In the genomic region with DNA sequence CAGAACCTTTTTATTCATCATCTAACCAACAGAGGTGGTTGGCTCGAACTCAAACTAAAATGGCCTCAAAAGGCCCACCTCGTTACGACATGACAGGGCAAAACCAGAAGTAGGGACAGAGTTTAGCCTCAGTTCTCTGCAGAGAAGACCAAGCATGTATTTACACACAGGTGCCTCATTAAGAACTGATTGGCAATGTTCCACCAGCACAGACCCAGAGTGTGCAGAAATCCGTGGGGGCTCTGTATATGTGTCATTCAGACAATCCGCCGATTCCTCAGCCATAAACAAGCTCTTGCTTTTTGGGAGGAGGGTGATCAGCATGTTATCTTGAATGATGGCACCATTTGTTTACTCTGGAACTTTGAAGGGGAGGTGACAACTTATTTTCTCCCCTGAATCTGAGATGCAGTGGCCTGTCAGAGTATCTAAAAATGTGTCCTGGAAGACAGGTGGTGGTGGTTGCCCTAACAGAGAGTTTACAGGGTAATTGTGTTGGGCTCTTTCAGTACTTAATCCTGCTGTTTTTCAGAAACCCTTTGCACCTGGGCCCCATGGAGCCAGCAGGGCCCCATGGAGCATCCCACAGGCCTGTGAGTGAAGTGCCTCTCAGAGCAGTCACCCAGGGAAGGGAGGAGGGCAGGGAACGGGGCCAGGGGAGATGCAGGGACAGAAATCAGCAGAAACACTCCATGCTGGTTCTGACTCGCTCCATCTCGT, we compare ENCODE assay signal across 20 cellular contexts. TPM values are rescaled to one million over a fixed set of nuclear protein-coding genes. Genes with fewer than 3 reads are reported as not detected.
DNase-seq lines count a peak whose midpoint lies in the region; ATAC-seq, FAIRE-seq and TF ChIP-seq lines count a peak whose summit lies in the region.
"Had no signal": no experiment of that assay in that cellular context is flagged by ENCODE, and none has a peak within 500 bp of the region (broad histone marks: within the 10 kb centered on the region; RNA-seq: fewer than 3 reads in every experiment).

No MANE protein-coding gene starts in this region.

- no peak overlapping the region for H2BK12ac ChIP-seq in neuronal stem cell (ENCODE audit: low read length)

- H3K4me1 ChIP-seq in PC-3 (ENCODE audit: insufficient read depth, low read length) (peaks cover 5% of the 10 kb centered on the region; the same call in 1 of the 2 replicates), neuronal stem cell (ENCODE audit: control insufficient read depth in 2 of 2, insufficient read depth in 1 of 2, low read depth in 1 of 2, low read length in 2 of 2) (peaks cover 5 to 9% of the 10 kb centered on the region in 2 donors), lower lobe of right lung (no peaks in the 10 kb centered on the region), pancreas (no peaks in the 10 kb centered on the region)
- H3K4me1 ChIP-seq: parathyroid adenoma, uterus had no signal

- no peak overlapping the region for H2AFZ ChIP-seq in PC-3 (ENCODE audit: low read length)
- H2AFZ ChIP-seq in neuronal stem cell (ENCODE audit: low read length): no peak overlapping the region
- H2AFZ ChIP-seq: parathyroid adenoma had no signal

- H3K27me3 ChIP-seq in PC-3 (ENCODE audit: low read length) (no peaks in the 10 kb centered on the region), neuronal stem cell (ENCODE audit: control insufficient read depth in 3 of 3, insufficient read depth in 3 of 3, low read depth in 1 of 3, low read length in 3 of 3) (no peaks in the 10 kb centered on the region), lower lobe of right lung (ENCODE audit: low read depth) (no peaks in the 10 kb centered on the region), pancreas (no peaks in the 10 kb centered on the region)
- H3K27me3 ChIP-seq: uterus had no signal

- H2AK5ac ChIP-seq in neuronal stem cell (ENCODE audit: low read depth, low read length): no peak overlapping the region

- no peaks in the 10 kb centered on the region for H3K79me2 ChIP-seq in PC-3 (ENCODE audit: low read length)
- H3K79me2 ChIP-seq: parathyroid adenoma had no signal

- no peak overlapping the region for H2BK5ac ChIP-seq in neuronal stem cell (ENCODE audit: low read length)

- TSS peak; percentile 53 for BruUV-seq in PC-3 (replicated peaks; lab: Mats Ljungman, UMichigan)

- no peak for TF ChIP-seq CTCF in PC-3 (conservative IDR thresholded peaks at IDR 0.05; ENCODE audit: low read depth, low read length)
- no peak for TF ChIP-seq CTCF in lower lobe of right lung (IDR thresholded peaks at IDR 0.05)
- no peak for TF ChIP-seq CTCF in pancreas (IDR thresholded peaks at IDR 0.05)
- TF ChIP-seq CTCF in D721Med (IDR thresholded peaks at IDR 0.05; ENCODE audit: insufficient read depth, missing control alignments): no peak

- FAIRE-seq in pancreas (lab: Jason Lieb, UNC) (no peak), D721Med (lab: Jason Lieb, UNC) (no peak)
- FAIRE-seq: colon, keratinocyte had no signal

- no peak overlapping the region for H3K9ac ChIP-seq in PC-3 (ENCODE audit: low read length)
- H3K9ac ChIP-seq in neuronal stem cell (ENCODE audit: low read depth, low read length, poor library complexity): no peak overlapping the region
- H3K9ac ChIP-seq: parathyroid adenoma had no signal

- no peaks in the 10 kb centered on the region for H3K9me3 Mint-ChIP-seq in activated naive CD4-positive, alpha-beta T cell treated with anti-CD3 and anti-CD28 coated beads, Interleukin-2, amount 50 U/mL, for 72 hours

- intact Hi-C loops in PC-3 (cut with micrococcal nuclease) (no loop called here), lower lobe of right lung (cut with DNase I) (no loop called here), pancreas (cut with DNase I) (no loop called here)

- no peak overlapping the region for H2BK120ac ChIP-seq in neuronal stem cell (ENCODE audit: low read depth, low read length)

- H3K14ac ChIP-seq in neuronal stem cell (ENCODE audit: low read length): no peak overlapping the region

- H4K91ac ChIP-seq in neuronal stem cell (ENCODE audit: low read depth, low read length, poor library complexity): no peak overlapping the region

- no peaks in the 10 kb centered on the region for H4K20me1 ChIP-seq in PC-3 (ENCODE audit: low read length)

- H3F3A ChIP-seq in PC-3 (ENCODE audit: low read length, unreplicated experiment): no peaks in the 10 kb centered on the region

- POLR2A ChIA-PET in PC-3 (lab: Charles Lee; ENCODE audit: unreplicated experiment): interaction anchor here (0.6 kb wide), 1 partner anchor 80 kb away, joined by 3 read pairs; no protein-coding TSS in a partner anchor

- H3K27ac ChIP-seq in PC-3 (ENCODE audit: low read length): no peak overlapping the region
- H3K27ac ChIP-seq in neuronal stem cell (replicated peaks; ENCODE audit: low read length): peak overlapping the region; percentile 17
- H3K27ac ChIP-seq in lower lobe of right lung: no peak overlapping the region
- H3K27ac ChIP-seq in pancreas: no peak overlapping the region
- H3K27ac ChIP-seq: parathyroid adenoma, uterus had no signal

- ATAC-seq in activated naive CD4-positive, alpha-beta T cell treated with anti-CD3 and anti-CD28 coated beads, Interleukin-2, amount 50 U/mL, for 72 hours: no peak
- ATAC-seq in PC-3 (no peak), lower lobe of right lung (no peak), pancreas (no peak)

- no peaks in the 10 kb centered on the region; the same call in 1 of the 2 replicates for H3K36me3 ChIP-seq in PC-3 (ENCODE audit: low read depth, low read length)
- H3K36me3 ChIP-seq in neuronal stem cell (replicated peaks in 1 of 2; ENCODE audit: control insufficient read depth in 2 of 2, insufficient read depth in 2 of 2, low read length in 2 of 2): peaks cover 8 to 30% of the 10 kb centered on the region in 2 donors
- H3K36me3 ChIP-seq in lower lobe of right lung: peaks cover 66% of the 10 kb centered on the region
- H3K36me3 ChIP-seq in pancreas: peaks cover 0 to 18% (median 8%) of the 10 kb centered on the region in 3 donors
- H3K36me3 ChIP-seq: HAP-1, uterus had no signal

- H3K9me2 ChIP-seq in PC-3 (replicated peaks; ENCODE audit: low read length): no peaks in the 10 kb centered on the region

- no peak overlapping the region for H3K4me3 ChIP-seq in PC-3 (ENCODE audit: low read length)
- no peak overlapping the region for H3K4me3 ChIP-seq in neuronal stem cell (ENCODE audit: low read length in 2 of 2)
- no peak overlapping the region for H3K4me3 ChIP-seq in lower lobe of right lung
- no peak overlapping the region for H3K4me3 ChIP-seq in pancreas
- H3K4me3 ChIP-seq: HAP-1, smooth muscle cell, uterus had no signal

- H3K9me3 ChIP-seq in PC-3 (ENCODE audit: low read length) (no peaks in the 10 kb centered on the region), neuronal stem cell (replicated peaks in 1 of 2; ENCODE audit: control insufficient read depth in 2 of 2, insufficient read depth in 1 of 2, low read depth in 1 of 2, low read length in 2 of 2) (no peaks in the 10 kb centered on the region), lower lobe of right lung (no peaks in the 10 kb centered on the region), pancreas (no peaks in the 10 kb centered on the region)
- H3K9me3 ChIP-seq: HAP-1, uterus had no signal

- no peak overlapping the region for H3K23ac ChIP-seq in neuronal stem cell (ENCODE audit: low read depth, low read length, poor library complexity)

- WGBS in neuronal stem cell (ENCODE audit: extremely low coverage in 2 of 2, insufficient read length in 2 of 2, insufficient replicate concordance in 1 of 2), 2 donors: no CpG with 5 or more reads among the region's 9 CpGs
- 85% methylated on average over 9 of the region's 9 CpGs for WGBS in pancreas, 2 donors

- CTCF ChIA-PET in PC-3 (lab: Charles Lee): no interaction called here

- no peaks in the 10 kb centered on the region for H3K79me1 ChIP-seq in neuronal stem cell (ENCODE audit: low read depth, low read length)

- peak overlapping the region; percentile 16 to 69 for H3K27ac Mint-ChIP-seq in activated naive CD4-positive, alpha-beta T cell treated with anti-CD3 and anti-CD28 coated beads, Interleukin-2, amount 50 U/mL, for 72 hours

- H3K4ac ChIP-seq in neuronal stem cell (ENCODE audit: low read length): no peak overlapping the region

- H3K4me2 ChIP-seq in PC-3 (ENCODE audit: low read length) (no peak overlapping the region), neuronal stem cell (ENCODE audit: insufficient read depth, low read length, poor library complexity, severe bottlenecking) (no peak overlapping the region)
- H3K4me2 ChIP-seq: smooth muscle cell had no signal

- no peak overlapping the region for H4K8ac ChIP-seq in neuronal stem cell (ENCODE audit: low read depth, low read length)

- H2BK15ac ChIP-seq in neuronal stem cell (ENCODE audit: low read length): no peak overlapping the region

- DNase-seq in activated naive CD4-positive, alpha-beta T cell treated with anti-CD3 and anti-CD28 coated beads, Interleukin-2, amount 50 U/mL, for 72 hours (ENCODE audit: low spot score in 2 of 2): no peak
- no peak for DNase-seq in activated naive CD4-positive, alpha-beta T cell (lab: John Stamatoyannopoulos, UW)
- DNase-seq in NCI-H1694 (lab: John Stamatoyannopoulos, UW) (peak; percentile 18), PC-3 (no peak), neuronal stem cell (ENCODE audit: low spot score) (no peak), lower lobe of right lung (no peak), pancreas (no peak), D721Med (ENCODE audit: insufficient read length, low spot score) (no peak)
- DNase-seq: activated CD4-positive, alpha-beta T cell treated with anti-CD3 and anti-CD28 coated beads for 48 hours; activated T-cell treated with anti-CD3 and anti-CD28 coated beads, Interleukin-2, amount 50 U/mL, for 48 hours; amygdala; Karpas-422; midbrain; stimulated activated naive CD4-positive, alpha-beta T cell treated with Interleukin-2 at 50 U/mL for 16 hours; uterus had no signal

- H3K18ac ChIP-seq in neuronal stem cell (ENCODE audit: low read length): no peak overlapping the region

- peaks cover 4 to 8% of the 10 kb centered on the region in 2 donors for H3K36me3 Mint-ChIP-seq in activated naive CD4-positive, alpha-beta T cell treated with anti-CD3 and anti-CD28 coated beads, Interleukin-2, amount 50 U/mL, for 72 hours

RNA-seq across cellular contexts. Expression of gene C20orf203, which starts 29.1 kb away (rescaled TPM):
- under 1 TPM in 1 of 2 donors, not detected in 1; 0.10 TPM for total RNA-seq in activated naive CD4-positive, alpha-beta T cell treated with anti-CD3 and anti-CD28 coated beads, Interleukin-2, amount 50 U/mL, for 72 hours
- total RNA-seq in PC-3 (2014; rRNA removed) (not detected in 2 replicates), lower lobe of right lung (not detected), pancreas (under 1 TPM in 2 of 6 donors, not detected in 4; 0.03 to 0.08 TPM)
- polyA plus RNA-seq in neuronal stem cell (2013, experiment 1 of 2): 0.21 TPM
- polyA plus RNA-seq in neuronal stem cell (2013, experiment 2 of 2): 0.18 TPM
- under 1 TPM in 1 of 2 donors, not detected in 1; 0.08 TPM for polyA plus RNA-seq in pancreas
- polyA plus RNA-seq: keratinocyte, smooth muscle cell had no signal

RNA-seq across cellular contexts. Expression of gene COMMD7, which starts 40.4 kb away (rescaled TPM):
- total RNA-seq in activated naive CD4-positive, alpha-beta T cell treated with anti-CD3 and anti-CD28 coated beads, Interleukin-2, amount 50 U/mL, for 72 hours: 10 to 100 TPM; 20.9 to 35.4 TPM
- total RNA-seq in PC-3 (2014; rRNA removed): 32.5 and 33.5 TPM in 2 replicates
- polyA plus RNA-seq in neuronal stem cell (2013, experiment 1 of 2): 37.3 TPM
- polyA plus RNA-seq in neuronal stem cell (2013, experiment 2 of 2): 36.0 TPM
- 39.8 TPM for total RNA-seq in lower lobe of right lung
- 10 to 100 TPM; 12.9 to 25.7 (median 15.9) TPM for total RNA-seq in pancreas
- polyA plus RNA-seq in pancreas: 10 to 100 TPM; 26.8 to 29.1 TPM

RNA-seq across cellular contexts. Expression of gene DNMT3B, which starts 59.3 kb away (rescaled TPM):
- 1 to 10 TPM in 1 of 2 donors, under 1 TPM in 1; 0.84 to 2.2 TPM for total RNA-seq in activated naive CD4-positive, alpha-beta T cell treated with anti-CD3 and anti-CD28 coated beads, Interleukin-2, amount 50 U/mL, for 72 hours
- 7.3 and 9.3 TPM in 2 replicates for total RNA-seq in PC-3 (2014; rRNA removed)
- polyA plus RNA-seq in neuronal stem cell (2013, experiment 1 of 2): 47.1 TPM
- polyA plus RNA-seq in neuronal stem cell (2013, experiment 2 of 2): 47.3 TPM
- 1.1 TPM for total RNA-seq in lower lobe of right lung
- 1 to 10 TPM; 2.0 to 5.1 (median 3.8) TPM for total RNA-seq in pancreas
- 1 to 10 TPM; 2.4 to 3.4 TPM for polyA plus RNA-seq in pancreas
